ENCODE assay signal across 1 cellular context in the genomic region with DNA sequence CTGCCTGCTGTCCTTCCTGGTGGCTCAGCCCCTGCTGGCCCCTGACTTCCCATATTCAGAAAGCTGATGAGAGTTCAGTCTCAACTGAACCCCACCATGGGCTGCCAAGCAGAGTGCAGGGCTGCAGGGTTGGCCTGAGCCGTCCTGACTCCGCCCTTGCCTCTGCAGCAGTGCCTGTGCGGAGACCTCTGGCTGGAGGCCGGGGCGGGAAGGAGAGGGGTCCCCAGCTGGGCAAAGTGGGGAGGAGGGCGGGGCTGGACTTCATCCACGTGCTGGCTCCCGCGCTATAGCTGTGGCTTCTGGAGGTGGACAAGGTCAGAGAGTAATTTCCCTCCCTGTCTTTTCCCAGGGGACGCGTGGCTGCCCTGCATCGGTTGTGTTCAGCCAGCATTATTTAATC.
TF ChIP-seq lines count a peak whose summit lies in the region.

No MANE protein-coding gene starts in this region.

TF ChIP-seq in GM23338, 12 proteins besides CTCF, POLR2A, EP300 and RAD21 (continued from another document):
- TF ChIP-seq REST (IDR thresholded peaks at IDR 0.05; ENCODE audit: unreplicated experiment) (no peak), ZNF114 (CRISPR knock-in tag; IDR thresholded peaks at IDR 0.05) (no peak), STAT1 (IDR thresholded peaks at IDR 0.05; ENCODE audit: unreplicated experiment) (no peak), EZH2 (IDR thresholded peaks at IDR 0.05; ENCODE audit: low read depth, unreplicated experiment) (no peak), ZNF331 (CRISPR knock-in tag; IDR thresholded peaks at IDR 0.05; ENCODE audit: low read depth) (no peak), CREB1 (CRISPR knock-in tag; IDR thresholded peaks at IDR 0.05; ENCODE audit: low read depth) (no peak), EZH2phosphoT487 (IDR thresholded peaks at IDR 0.05; ENCODE audit: unreplicated experiment) (no peak), POLR2AphosphoS5 (IDR thresholded peaks at IDR 0.05; ENCODE audit: low read depth) (no peak), NANOG (IDR thresholded peaks at IDR 0.05; ENCODE audit: borderline replicate concordance) (no peak)
- TF ChIP-seq, protein P1, sequence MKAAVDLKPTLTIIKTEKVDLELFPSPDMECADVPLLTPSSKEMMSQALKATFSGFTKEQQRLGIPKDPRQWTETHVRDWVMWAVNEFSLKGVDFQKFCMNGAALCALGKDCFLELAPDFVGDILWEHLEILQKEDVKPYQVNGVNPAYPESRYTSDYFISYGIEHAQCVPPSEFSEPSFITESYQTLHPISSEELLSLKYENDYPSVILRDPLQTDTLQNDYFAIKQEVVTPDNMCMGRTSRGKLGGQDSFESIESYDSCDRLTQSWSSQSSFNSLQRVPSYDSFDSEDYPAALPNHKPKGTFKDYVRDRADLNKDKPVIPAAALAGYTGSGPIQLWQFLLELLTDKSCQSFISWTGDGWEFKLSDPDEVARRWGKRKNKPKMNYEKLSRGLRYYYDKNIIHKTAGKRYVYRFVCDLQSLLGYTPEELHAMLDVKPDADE (IDR thresholded peaks at IDR 0.05): no peak
- TF ChIP-seq, protein P2, sequence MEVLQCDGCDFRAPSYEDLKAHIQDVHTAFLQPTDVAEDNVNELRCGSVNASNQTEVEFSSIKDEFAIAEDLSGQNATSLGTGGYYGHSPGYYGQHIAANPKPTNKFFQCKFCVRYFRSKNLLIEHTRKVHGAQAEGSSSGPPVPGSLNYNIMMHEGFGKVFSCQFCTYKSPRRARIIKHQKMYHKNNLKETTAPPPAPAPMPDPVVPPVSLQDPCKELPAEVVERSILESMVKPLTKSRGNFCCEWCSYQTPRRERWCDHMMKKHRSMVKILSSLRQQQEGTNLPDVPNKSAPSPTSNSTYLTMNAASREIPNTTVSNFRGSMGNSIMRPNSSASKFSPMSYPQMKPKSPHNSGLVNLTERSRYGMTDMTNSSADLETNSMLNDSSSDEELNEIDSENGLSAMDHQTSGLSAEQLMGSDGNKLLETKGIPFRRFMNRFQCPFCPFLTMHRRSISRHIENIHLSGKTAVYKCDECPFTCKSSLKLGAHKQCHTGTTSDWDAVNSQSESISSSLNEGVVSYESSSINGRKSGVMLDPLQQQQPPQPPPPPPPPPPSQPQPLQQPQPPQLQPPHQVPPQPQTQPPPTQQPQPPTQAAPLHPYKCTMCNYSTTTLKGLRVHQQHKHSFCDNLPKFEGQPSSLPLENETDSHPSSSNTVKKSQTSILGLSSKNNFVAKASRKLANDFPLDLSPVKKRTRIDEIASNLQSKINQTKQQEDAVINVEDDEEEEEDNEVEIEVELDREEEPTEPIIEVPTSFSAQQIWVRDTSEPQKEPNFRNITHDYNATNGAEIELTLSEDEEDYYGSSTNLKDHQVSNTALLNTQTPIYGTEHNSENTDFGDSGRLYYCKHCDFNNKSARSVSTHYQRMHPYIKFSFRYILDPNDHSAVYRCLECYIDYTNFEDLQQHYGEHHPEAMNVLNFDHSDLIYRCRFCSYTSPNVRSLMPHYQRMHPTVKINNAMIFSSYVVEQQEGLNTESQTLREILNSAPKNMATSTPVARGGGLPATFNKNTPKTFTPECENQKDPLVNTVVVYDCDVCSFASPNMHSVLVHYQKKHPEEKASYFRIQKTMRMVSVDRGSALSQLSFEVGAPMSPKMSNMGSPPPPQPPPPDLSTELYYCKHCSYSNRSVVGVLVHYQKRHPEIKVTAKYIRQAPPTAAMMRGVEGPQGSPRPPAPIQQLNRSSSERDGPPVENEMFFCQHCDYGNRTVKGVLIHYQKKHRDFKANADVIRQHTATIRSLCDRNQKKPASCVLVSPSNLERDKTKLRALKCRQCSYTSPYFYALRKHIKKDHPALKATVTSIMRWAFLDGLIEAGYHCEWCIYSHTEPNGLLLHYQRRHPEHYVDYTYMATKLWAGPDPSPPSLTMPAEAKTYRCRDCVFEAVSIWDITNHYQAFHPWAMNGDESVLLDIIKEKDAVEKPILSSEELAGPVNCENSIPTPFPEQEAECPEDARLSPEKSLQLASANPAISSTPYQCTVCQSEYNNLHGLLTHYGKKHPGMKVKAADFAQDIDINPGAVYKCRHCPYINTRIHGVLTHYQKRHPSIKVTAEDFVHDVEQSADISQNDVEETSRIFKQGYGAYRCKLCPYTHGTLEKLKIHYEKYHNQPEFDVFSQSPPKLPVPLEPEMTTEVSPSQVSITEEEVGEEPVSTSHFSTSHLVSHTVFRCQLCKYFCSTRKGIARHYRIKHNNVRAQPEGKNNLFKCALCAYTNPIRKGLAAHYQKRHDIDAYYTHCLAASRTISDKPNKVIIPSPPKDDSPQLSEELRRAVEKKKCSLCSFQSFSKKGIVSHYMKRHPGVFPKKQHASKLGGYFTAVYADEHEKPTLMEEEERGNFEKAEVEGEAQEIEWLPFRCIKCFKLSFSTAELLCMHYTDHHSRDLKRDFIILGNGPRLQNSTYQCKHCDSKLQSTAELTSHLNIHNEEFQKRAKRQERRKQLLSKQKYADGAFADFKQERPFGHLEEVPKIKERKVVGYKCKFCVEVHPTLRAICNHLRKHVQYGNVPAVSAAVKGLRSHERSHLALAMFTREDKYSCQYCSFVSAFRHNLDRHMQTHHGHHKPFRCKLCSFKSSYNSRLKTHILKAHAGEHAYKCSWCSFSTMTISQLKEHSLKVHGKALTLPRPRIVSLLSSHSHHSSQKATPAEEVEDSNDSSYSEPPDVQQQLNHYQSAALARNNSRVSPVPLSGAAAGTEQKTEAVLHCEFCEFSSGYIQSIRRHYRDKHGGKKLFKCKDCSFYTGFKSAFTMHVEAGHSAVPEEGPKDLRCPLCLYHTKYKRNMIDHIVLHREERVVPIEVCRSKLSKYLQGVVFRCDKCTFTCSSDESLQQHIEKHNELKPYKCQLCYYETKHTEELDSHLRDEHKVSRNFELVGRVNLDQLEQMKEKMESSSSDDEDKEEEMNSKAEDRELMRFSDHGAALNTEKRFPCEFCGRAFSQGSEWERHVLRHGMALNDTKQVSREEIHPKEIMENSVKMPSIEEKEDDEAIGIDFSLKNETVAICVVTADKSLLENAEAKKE (CRISPR knock-in tag; IDR thresholded peaks at IDR 0.05): no peak
